Comparison of ENCODE assay signal across 2 cellular contexts in genomic region chr4:13627185-13627605, GRCh38.
TF ChIP-seq lines count a peak whose summit lies in the region.

No MANE protein-coding gene starts in this region.

TF ChIP-seq in SK-N-SH, 30 proteins besides CTCF, POLR2A, EP300 and RAD21 (continued from another document):
- TF ChIP-seq REST (IDR thresholded peaks at IDR 0.05; ENCODE audit: low read depth, low read length) (no peak), SMC3 (IDR thresholded peaks at IDR 0.05; ENCODE audit: low read depth, low read length) (no peak), JUND (IDR thresholded peaks at IDR 0.05) (no peak), MXI1 (IDR thresholded peaks at IDR 0.05; ENCODE audit: low read depth, low read length) (no peak)

TF ChIP-seq in SK-N-SH treated with all-trans-retinoic acid at 6 μM for 48 hours, 23 proteins besides CTCF, POLR2A, EP300 and RAD21 (continued from another document):
- no peak for TF ChIP-seq PATZ1 (CRISPR knock-in tag; IDR thresholded peaks at IDR 0.05; ENCODE audit: borderline replicate concordance)
- TF ChIP-seq BACH2 (CRISPR knock-in tag; IDR thresholded peaks at IDR 0.05; ENCODE audit: borderline replicate concordance) = no peak
- no peak for TF ChIP-seq ZNF70 (CRISPR knock-in tag; IDR thresholded peaks at IDR 0.05)
- TF ChIP-seq ZFP30 (CRISPR knock-in tag; IDR thresholded peaks at IDR 0.05) = no peak
- TF ChIP-seq SNAI2 (CRISPR knock-in tag; IDR thresholded peaks at IDR 0.05) = no peak
